In the genomic region with DNA sequence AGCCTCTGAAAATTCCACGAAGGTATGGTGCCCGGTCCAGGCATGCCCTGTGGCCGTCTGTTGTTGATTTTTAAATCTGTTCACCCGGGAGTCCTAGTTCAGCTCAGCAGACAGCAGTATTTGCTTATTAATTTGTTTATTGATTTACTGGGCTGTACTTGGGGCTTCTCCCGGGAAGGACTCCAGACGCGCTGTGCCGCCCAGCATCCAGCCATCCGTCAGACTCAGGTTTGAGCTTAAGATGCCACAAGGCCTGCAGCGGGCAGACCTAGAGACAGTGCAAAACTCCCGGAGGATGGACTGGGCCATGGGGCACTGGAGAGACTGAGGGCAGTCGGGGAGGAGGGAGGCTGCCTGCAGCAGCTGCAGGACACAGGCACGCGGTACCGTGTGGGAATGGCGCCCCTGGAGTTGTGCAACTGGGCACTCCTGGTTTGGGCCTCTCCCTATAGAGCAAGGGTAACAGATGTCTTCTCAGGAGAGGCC, we compare ENCODE assay signal across 8 cellular contexts. TPM values are rescaled to one million over a fixed set of nuclear protein-coding genes. Genes with fewer than 3 reads are reported as not detected.
A peak's percentile ranks its signal among the peaks of the same experiment; 100 is the strongest.
DNase-seq lines count a peak whose midpoint lies in the region; ATAC-seq, FAIRE-seq and TF ChIP-seq lines count a peak whose summit lies in the region.

No MANE protein-coding gene starts in this region.

- SMC1A ChIA-PET in GM12878 (lab: Charles Lee; ENCODE audit: uncharacterized antibody, unreplicated experiment), result interaction anchor here (0.8 to 4.8 kb wide), 15 partner anchors 9 to 48 kb away, joined by 3 to 31 read pairs (median 8); partner anchors contain the start of gene CCDC167

- H3K27ac ChIP-seq in GM12878 (ENCODE audit: control insufficient read depth, insufficient read depth) (peak overlapping the region; percentile 51), spleen (peak overlapping the region; percentile 15 to 87 (median 77)), coronary artery (no peak overlapping the region)

- H3K4me2 ChIP-seq in GM12878 (ENCODE audit: control insufficient read depth, insufficient read depth), result peak overlapping the region; percentile 82

- intact Hi-C loops in GM12878 (cut with micrococcal nuclease; ENCODE audit: unreplicated experiment) (no loop called here), spleen (cut with DNase I; ENCODE audit: low total_unique reads) (no loop called here)

- ATAC-seq in GM12878, result peak; percentile 4

- RAD21 ChIA-PET in GM12878 (lab: Charles Lee; ENCODE audit: unreplicated experiment), result interaction anchor here (1.1 to 4.0 kb wide), 14 partner anchors 9 to 164 kb away, joined by 3 to 20 read pairs (median 10); partner anchors contain the start of gene CCDC167

- CTCF ChIA-PET in GM12878 (lab: Yijun Ruan, JAX), result interaction anchor here (0.6 to 4.5 kb wide), 16 partner anchors 9 to 175 kb away, joined by 3 to 25 read pairs (median 4); no protein-coding TSS in a partner anchor

- POLR2A ChIA-PET in GM12878 (lab: Charles Lee), result interaction anchor here (0.6 to 2.8 kb wide), 10 partner anchors 8 to 49 kb away, joined by 3 to 31 read pairs (median 6); no protein-coding TSS in a partner anchor

- no peak overlapping the region for H3K9ac ChIP-seq in GM12878 (ENCODE audit: control insufficient read depth, insufficient read depth, low read length)

- in situ Hi-C loops in GM12878 (cut with MboI), result no loop called here

- H3K9me3 ChIP-seq in GM12878 (replicated peaks; ENCODE audit: control insufficient read depth, insufficient read depth, low read length) (no peaks in the 10 kb centered on the region; the same call in 2 of the 3 replicates), spleen (no peaks in the 10 kb centered on the region)

- peak overlapping the region; percentile 68; the same call in 1 of the 2 replicates for H2AFZ ChIP-seq in GM12878 (ENCODE audit: control insufficient read depth, low read depth, low read length)

- no peak for TF ChIP-seq EP300 in GM12878 (IDR thresholded peaks at IDR 0.05; ENCODE audit: borderline replicate concordance in 1 of 2, control insufficient read depth in 1 of 2, low read depth in 2 of 2, low read length in 2 of 2)

- TF ChIP-seq CTCF in GM12878 (IDR thresholded peaks at IDR 0.05 in 2 of 3, conservative IDR thresholded peaks at IDR 0.05 in 1 of 3; ENCODE audit: control insufficient read depth in 2 of 3, extremely low read depth in 1 of 3, insufficient read depth in 1 of 3, low read depth in 3 of 3, low read length in 3 of 3), result no peak
- TF ChIP-seq CTCF in spleen (IDR thresholded peaks at IDR 0.05 in 8 of 11, conservative IDR thresholded peaks at IDR 0.05 in 3 of 11), result no peak
- no peak for TF ChIP-seq CTCF in coronary artery (IDR thresholded peaks at IDR 0.05)

- H3K79me2 ChIP-seq in GM12878 (ENCODE audit: control insufficient read depth, insufficient read depth, low read length), result no peaks in the 10 kb centered on the region

- H3K4me1 ChIP-seq in GM12878 (ENCODE audit: control insufficient read depth, insufficient read depth, low read length) (peaks cover 39% of the 10 kb centered on the region), spleen (peaks cover 16 to 60% (median 38%) of the 10 kb centered on the region in 6 donors)

- no peaks in the 10 kb centered on the region for H3K36me3 ChIP-seq in GM12878 (ENCODE audit: control insufficient read depth in 2 of 2, insufficient read depth in 2 of 2, low read length in 1 of 2)
- H3K36me3 ChIP-seq in spleen, result no peaks in the 10 kb centered on the region

- FAIRE-seq in GM12878 (lab: Jason Lieb, UNC), result no peak
- FAIRE-seq in RCC 7860 (lab: Jason Lieb, UNC), result no peak

- under 1% methylated on average over 16 of the region's 16 CpGs for WGBS in GM12878 (ENCODE audit: insufficient coverage, insufficient replicate concordance, low lambda C conversion rate, missing lambda C conversion rate)
- WGBS in spleen, 5 donors, result 54 to 65% (median 61%) methylated on average over 14 to 16 of the region's 16 CpGs

- no peak for TF ChIP-seq RAD21 in GM12878 (IDR thresholded peaks at IDR 0.05; ENCODE audit: insufficient read depth, low read depth, low read length)

- no TSS peak for BruUV-seq in GM12878 (replicated peaks; lab: Mats Ljungman, UMichigan)

- no peak for TF ChIP-seq POLR2A in GM12878 (IDR thresholded peaks at IDR 0.05; ENCODE audit: low read depth, low read length)
- no peak for TF ChIP-seq POLR2A in spleen (IDR thresholded peaks at IDR 0.05)

- DNase-seq in NCI-H748 (lab: John Stamatoyannopoulos, UW; ENCODE audit: unreplicated experiment) (peak; percentile 55), NCI-H748 treated with DMSO at 0.1 percent for 48 hours (lab: John Stamatoyannopoulos, UW) (no peak), NCI-H2227 (lab: John Stamatoyannopoulos, UW; ENCODE audit: unreplicated experiment) (peak; percentile 37), GM12878 (ENCODE audit: low read depth, low spot score) (no peak), spleen (peak; percentile 79), RCC 7860 (ENCODE audit: low spot score) (no peak), coronary artery (ENCODE audit: low spot score) (no peak)
- DNase-seq in stimulated activated CD4-positive, alpha-beta T cell treated with anti-CD3 and anti-CD28 coated beads, Interleukin-2, amount 100 ng/mL, for 48 hours, result no peak

- no peaks in the 10 kb centered on the region for H4K20me1 ChIP-seq in GM12878 (ENCODE audit: control insufficient read depth, insufficient read depth)

- no peaks in the 10 kb centered on the region for H3K27me3 ChIP-seq in GM12878 (replicated peaks in 1 of 2; ENCODE audit: control insufficient read depth in 2 of 2, insufficient read depth in 2 of 2, low read length in 1 of 2)
- H3K27me3 ChIP-seq in spleen (replicated peaks in 1 of 7), result peaks cover 0 to 31% (median 3%) of the 10 kb centered on the region in 7 donors

- H3K4me3 ChIP-seq in GM12878 (0 out of 2 replicates have a peak overlapping the region, but pooled peaks have one; percentile 10), spleen (peak overlapping the region in 6 of 8 donors; percentile 4 to 50 (median 24)), coronary artery (no peak overlapping the region)

TF ChIP-seq in GM12878, 131 proteins besides CTCF, POLR2A, EP300 and RAD21:
- TF ChIP-seq DPF2 (IDR thresholded peaks at IDR 0.05) (0 out of 2 replicates have a peak, but pooled peaks have one; percentile 18), ATF7 (IDR thresholded peaks at IDR 0.05; ENCODE audit: low read depth) (no peak), BMI1 (IDR thresholded peaks at IDR 0.05; ENCODE audit: borderline replicate concordance) (no peak), WRNIP1 (IDR thresholded peaks at IDR 0.05; ENCODE audit: borderline replicate concordance, low read depth, low read length) (no peak), SIN3A (IDR thresholded peaks at IDR 0.05; ENCODE audit: low read depth, low read length) (no peak)
- TF ChIP-seq, protein P1, sequence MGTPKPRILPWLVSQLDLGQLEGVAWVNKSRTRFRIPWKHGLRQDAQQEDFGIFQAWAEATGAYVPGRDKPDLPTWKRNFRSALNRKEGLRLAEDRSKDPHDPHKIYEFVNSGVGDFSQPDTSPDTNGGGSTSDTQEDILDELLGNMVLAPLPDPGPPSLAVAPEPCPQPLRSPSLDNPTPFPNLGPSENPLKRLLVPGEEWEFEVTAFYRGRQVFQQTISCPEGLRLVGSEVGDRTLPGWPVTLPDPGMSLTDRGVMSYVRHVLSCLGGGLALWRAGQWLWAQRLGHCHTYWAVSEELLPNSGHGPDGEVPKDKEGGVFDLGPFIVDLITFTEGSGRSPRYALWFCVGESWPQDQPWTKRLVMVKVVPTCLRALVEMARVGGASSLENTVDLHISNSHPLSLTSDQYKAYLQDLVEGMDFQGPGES (IDR thresholded peaks at IDR 0.05), result no peak
- TF ChIP-seq, protein P2, sequence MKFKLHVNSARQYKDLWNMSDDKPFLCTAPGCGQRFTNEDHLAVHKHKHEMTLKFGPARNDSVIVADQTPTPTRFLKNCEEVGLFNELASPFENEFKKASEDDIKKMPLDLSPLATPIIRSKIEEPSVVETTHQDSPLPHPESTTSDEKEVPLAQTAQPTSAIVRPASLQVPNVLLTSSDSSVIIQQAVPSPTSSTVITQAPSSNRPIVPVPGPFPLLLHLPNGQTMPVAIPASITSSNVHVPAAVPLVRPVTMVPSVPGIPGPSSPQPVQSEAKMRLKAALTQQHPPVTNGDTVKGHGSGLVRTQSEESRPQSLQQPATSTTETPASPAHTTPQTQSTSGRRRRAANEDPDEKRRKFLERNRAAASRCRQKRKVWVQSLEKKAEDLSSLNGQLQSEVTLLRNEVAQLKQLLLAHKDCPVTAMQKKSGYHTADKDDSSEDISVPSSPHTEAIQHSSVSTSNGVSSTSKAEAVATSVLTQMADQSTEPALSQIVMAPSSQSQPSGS (IDR thresholded peaks at IDR 0.05; ENCODE audit: low read length), result no peak
- TF ChIP-seq, protein P3, sequence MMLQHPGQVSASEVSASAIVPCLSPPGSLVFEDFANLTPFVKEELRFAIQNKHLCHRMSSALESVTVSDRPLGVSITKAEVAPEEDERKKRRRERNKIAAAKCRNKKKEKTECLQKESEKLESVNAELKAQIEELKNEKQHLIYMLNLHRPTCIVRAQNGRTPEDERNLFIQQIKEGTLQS (IDR thresholded peaks at IDR 0.05; ENCODE audit: borderline replicate concordance, extremely low read depth, low read depth, low read length), result no peak

RNA-seq across cellular contexts. Expression of gene CCDC167, which starts 17.3 kb away (rescaled TPM):
- 8.5 and 9.7 TPM in 2 replicates for total RNA-seq in GM12878 (2013; cell fraction: nucleolus; rRNA removed)
- total RNA-seq in GM12878 (2014; rRNA removed) (92.6 and 102 TPM in 2 replicates), GM12878 (2014; rRNA removed; fragmentation: Illumina TruSeq; extraction: Trizol) (103 and 110 TPM in 2 replicates), GM12878 (2021) (70.8 and 74.9 TPM in 2 replicates), spleen (10 to 100 TPM; 11.6 to 38.4 (median 17.4) TPM)
- 76.2 TPM for polyA plus RNA-seq in GM12878 (2011; ENCODE audit: low read depth)
- polyA plus RNA-seq in GM12878 (2011; rRNA removed) (84.1 and 109 TPM in 2 replicates), GM12878 (2014; fragmentation: Illumina TruSeq; extraction: Trizol) (133 and 200 TPM in 2 replicates), GM12878 (2014; fragmentation: Nextera tagmentation; extraction: Ambion mirVana) (100 to 1,000 TPM; 323 to 380 TPM), GM12878 (2014; rRNA removed) (99.5 and 99.6 TPM in 2 replicates), GM12878 (2016; fragmentation: Nextera tagmentation; extraction: Ambion mirVana) (100 to 1,000 TPM; 165 to 180 TPM), spleen (10 to 100 TPM; 26.1 to 64.8 (median 41.0) TPM)
- 165 and 304 TPM in 2 replicates for polyA plus RNA-seq in GM12878 (2011; cell fraction: cytosol; rRNA removed)
- 77.8 and 96.7 TPM in 2 replicates for polyA plus RNA-seq in GM12878 (2011; cell fraction: nucleus; rRNA removed)
- polyA plus RNA-seq in GM12878 (2012), result 92.0 and 93.8 TPM in 2 replicates
- 31.0 and 53.2 TPM in 2 replicates for polyA minus RNA-seq in GM12878 (2011; rRNA and poly(A)+ RNA removed)
- polyA minus RNA-seq in GM12878 (2011; cell fraction: cytosol; rRNA and poly(A)+ RNA removed), result 21.2 and 21.5 TPM in 2 replicates
- 7.5 and 13.0 TPM in 2 replicates for polyA minus RNA-seq in GM12878 (2011; cell fraction: nucleus; rRNA and poly(A)+ RNA removed)

Comparison
In these comparisons a context has a peak if more than half of its experiments do, and no peak if none do; other contexts are left out.
1. DNase-seq: peak in NCI-H748 (single experiment), NCI-H2227 (single experiment) and spleen (single experiment); none in NCI-H748 treated with DMSO at 0.1 percent for 48 hours (single experiment), GM12878 (single experiment), RCC 7860 (single experiment), coronary artery (single experiment) and stimulated activated CD4-positive, alpha-beta T cell treated with anti-CD3 and anti-CD28 coated beads, Interleukin-2, amount 100 ng/mL, for 48 hours (0 of 2).
2. H3K27ac ChIP-seq: peak in GM12878 (single experiment) and spleen (8 of 8); none in coronary artery (0 of 2).